8 cellular contexts compared by ENCODE assay signal in genomic region chr4:76147454-76148141, GRCh38. TPM values are rescaled to one million over a fixed set of nuclear protein-coding genes. Genes with fewer than 3 reads are reported as not detected.
A peak's percentile ranks its signal among the peaks of the same experiment; 100 is the strongest.
DNase-seq lines count a peak whose midpoint lies in the region; ATAC-seq and TF ChIP-seq lines count a peak whose summit lies in the region.

No MANE protein-coding gene starts in this region.

- H3K4me3 ChIP-seq in GM08714 (ENCODE audit: low read length) (peak overlapping the region; percentile 84), SU-DHL-6 (ENCODE audit: insufficient read depth, low read length, poor library complexity, severe bottlenecking) (peak overlapping the region; percentile 92), astrocyte of the cerebellum (ENCODE audit: low read depth, low read length) (peak overlapping the region; percentile 89), skeletal muscle cell (ENCODE audit: low read depth, low read length) (peak overlapping the region; percentile 70)

- H3K4me3 Mint-ChIP-seq in HFFc6: peak overlapping the region; percentile 99

- peaks cover 31% of the 10 kb centered on the region for H3K79me2 ChIP-seq in SU-DHL-6 (ENCODE audit: insufficient read depth, low read length)

- H3K9ac ChIP-seq in SU-DHL-6 (ENCODE audit: low read length): peak overlapping the region; percentile 93

- TF ChIP-seq CTCF in HFFc6 (IDR thresholded peaks at IDR 0.05) (no peak), SU-DHL-6 (IDR thresholded peaks at IDR 0.05; ENCODE audit: insufficient read depth, low read length, poor library complexity, severe bottlenecking) (no peak), astrocyte of the cerebellum (IDR thresholded peaks at IDR 0.05; ENCODE audit: low read depth, low read length, missing control alignments) (no peak)

- ATAC-seq in GM19324 (IDR thresholded peaks at IDR 0.05; ENCODE audit: low FRiP score, unreplicated experiment): no peak

- peaks cover 2% of the 10 kb centered on the region; the same call in 1 of the 2 replicates for H3K27me3 Mint-ChIP-seq in HFFc6 (ENCODE audit: insufficient read depth)

- peak overlapping the region; percentile 26; the same call in 1 of the 2 replicates for H3K27ac ChIP-seq in SU-DHL-6 (ENCODE audit: low read depth, low read length)

- H3K9me2 ChIP-seq in SU-DHL-6 (replicated peaks; ENCODE audit: insufficient read depth, low read length): no peaks in the 10 kb centered on the region

- H3K36me3 Mint-ChIP-seq in HFFc6 (ENCODE audit: low read depth): peaks cover 10% of the 10 kb centered on the region; the same call in 1 of the 2 replicates

- in situ Hi-C loops in astrocyte of the cerebellum (cut with HindIII; ENCODE audit: low sequenced_read_pairs): no loop called here

- DNase-seq in HFFc6: peak; percentile 65
- DNase-seq in MV-4-11 (lab: John Stamatoyannopoulos, UW): peak; percentile 46
- peak; percentile 56 for DNase-seq in astrocyte of the cerebellum (ENCODE audit: low read depth)
- peak; percentile 79 for DNase-seq in iPS DF 19.7 (ENCODE audit: low read depth, low spot score)
- peak; percentile 67 for DNase-seq in skeletal muscle cell (ENCODE audit: low read depth)

- H3K27me3 ChIP-seq in SU-DHL-6 (ENCODE audit: low read length): no peaks in the 10 kb centered on the region

- H3K4me2 ChIP-seq in SU-DHL-6 (ENCODE audit: low read depth, low read length, poor library complexity, severe bottlenecking): peak overlapping the region; percentile 92

- H3K36me3 ChIP-seq in SU-DHL-6 (ENCODE audit: low read length): no peaks in the 10 kb centered on the region

- H3K4me1 Mint-ChIP-seq in HFFc6 (ENCODE audit: low read depth): peaks cover 37% of the 10 kb centered on the region

- H3F3A ChIP-seq in SU-DHL-6 (ENCODE audit: insufficient read depth): no peaks in the 10 kb centered on the region

- no peaks in the 10 kb centered on the region for H3K9me3 ChIP-seq in SU-DHL-6 (ENCODE audit: insufficient read depth, low read length)

- no peaks in the 10 kb centered on the region for H3K9me3 Mint-ChIP-seq in HFFc6

- no peaks in the 10 kb centered on the region for H4K20me1 ChIP-seq in SU-DHL-6 (ENCODE audit: low read depth, low read length)

- H2AFZ ChIP-seq in SU-DHL-6 (ENCODE audit: low read depth, low read length, severe bottlenecking): peak overlapping the region; percentile 87

- H3K27ac Mint-ChIP-seq in HFFc6: peak overlapping the region; percentile 97

RNA-seq across cellular contexts. Expression of gene NUP54, which starts 0.6 kb away (rescaled TPM):
- total RNA-seq in HFFc6 (2021; fragmentation: NEBNext Ultra II Directional; extraction: Animal tissue kit (Norgen Biotek cat#: 25700)): 10 to 100 TPM; 25.7 to 37.8 (median 33.3) TPM
